In genomic region chr1:52139817-52140540, GRCh38 we compare ENCODE assay signal across 9 cellular contexts. TPM values are rescaled to one million over a fixed set of nuclear protein-coding genes. Genes with fewer than 3 reads are reported as not detected.
A peak's percentile ranks its signal among the peaks of the same experiment; 100 is the strongest.
DNase-seq lines count a peak whose midpoint lies in the region; ATAC-seq and TF ChIP-seq lines count a peak whose summit lies in the region.
"Had no signal": no experiment of that assay in that cellular context is flagged by ENCODE, and none has a peak within 500 bp of the region (broad histone marks: within the 10 kb centered on the region; RNA-seq: fewer than 3 reads in every experiment).

No MANE protein-coding gene starts in this region.

- TF ChIP-seq CTCF in GM12864 (IDR thresholded peaks at IDR 0.05; ENCODE audit: low read depth, low read length, missing control alignments) (no peak), Panc1 (IDR thresholded peaks at IDR 0.05) (no peak), tibial artery (IDR thresholded peaks at IDR 0.05) (no peak)

- in situ Hi-C loops in Panc1 (cut with HindIII; ENCODE audit: low pct_unique_long_range_greater_than_20kb, low sequenced_read_pairs), result no loop called here

- no peak overlapping the region for H3K27ac ChIP-seq in Panc1 (ENCODE audit: low read length)
- H3K27ac ChIP-seq in cingulate gyrus (ENCODE audit: low read depth, low read length), result peak overlapping the region; percentile 48
- peak overlapping the region in 1 of 2 donors; percentile 95 for H3K27ac ChIP-seq in tibial artery
- H3K27ac ChIP-seq: SJCRH30 had no signal

- DNase-seq in GM12864 (ENCODE audit: low read depth) (peak; percentile 48), HCEC 1CT (peak; percentile 95), Panc1 (ENCODE audit: low read depth, low spot score) (peak; percentile 75), OCI-M2 (lab: John Stamatoyannopoulos, UW; ENCODE audit: unreplicated experiment) (no peak), T-helper 9 cell (no peak), tibial artery (no peak)
- DNase-seq in stimulated activated CD4-positive, alpha-beta T cell treated with anti-CD3 and anti-CD28 coated beads, Interleukin-2, amount 100 ng/mL, for 4 hours (ENCODE audit: low read depth), result peak; percentile 29

- CTCF ChIA-PET in Panc1 (lab: Charles Lee), result interaction anchor here (0.8 to 0.9 kb wide), 2 partner anchors 13 to 155 kb away, joined by 3 read pairs; no protein-coding TSS in a partner anchor

- intact Hi-C loops in Panc1 (cut with micrococcal nuclease; ENCODE audit: unreplicated experiment) (loop anchor here (5.0 kb wide), 1 partner anchor 157 kb away; no protein-coding TSS in a partner anchor), tibial artery (cut with DNase I; ENCODE audit: low total_unique reads) (no loop called here)

- ATAC-seq in Panc1, result no peak

- no peaks in the 10 kb centered on the region for H3K27me3 ChIP-seq in Panc1 (ENCODE audit: control insufficient read depth, insufficient read depth, low read length)
- no peaks in the 10 kb centered on the region for H3K27me3 ChIP-seq in tibial artery
- H3K27me3 ChIP-seq: SJCRH30 had no signal

- H3K4me1 ChIP-seq in Panc1 (ENCODE audit: control insufficient read depth, insufficient read depth, low read length) (peaks cover 19% of the 10 kb centered on the region), tibial artery (peaks cover 0 to 36% (median 6%) of the 10 kb centered on the region in 4 donors)

- H3K9me3 ChIP-seq in Panc1 (ENCODE audit: control insufficient read depth, insufficient read depth, low read depth, low read length), result no peaks in the 10 kb centered on the region
- H3K9me3 ChIP-seq in tibial artery, result no peaks in the 10 kb centered on the region
- H3K9me3 ChIP-seq: SJCRH30 had no signal

- H3K4me3 ChIP-seq in GM12864 (ENCODE audit: low read depth, low read length) (no peak overlapping the region), Panc1 (ENCODE audit: low read depth in 2 of 2, low read length in 2 of 2) (no peak overlapping the region), tibial artery (no peak overlapping the region)
- H3K4me3 ChIP-seq: SJCRH30 had no signal

- POLR2A ChIA-PET in Panc1 (lab: Charles Lee), result no interaction called here

- H3K36me3 ChIP-seq in Panc1 (ENCODE audit: control insufficient read depth, insufficient read depth, low read length) (no peaks in the 10 kb centered on the region), tibial artery (no peaks in the 10 kb centered on the region)
- H3K36me3 ChIP-seq: SJCRH30 had no signal

- BruUV-seq in Panc1 (replicated peaks; lab: Mats Ljungman, UMichigan), result no TSS peak

RNA-seq across cellular contexts. Expression of gene ZFYVE9, which starts 1.9 kb away (rescaled TPM):
- 18.0 TPM for total RNA-seq in Panc1 (2021; ENCODE audit: unreplicated experiment)
- 11.2 TPM for polyA plus RNA-seq in Panc1 (2012; ENCODE audit: insufficient read length)

Comparison
In these comparisons a context has a peak if more than half of its experiments do, and no peak if none do; other contexts are left out.
1. DNase-seq: peak in GM12864 (single experiment), HCEC 1CT (single experiment), Panc1 (single experiment) and stimulated activated CD4-positive, alpha-beta T cell treated with anti-CD3 and anti-CD28 coated beads, Interleukin-2, amount 100 ng/mL, for 4 hours (single experiment); none in OCI-M2 (single experiment), T-helper 9 cell (single experiment) and tibial artery (0 of 2).